Comparison of ENCODE assay signal across 16 cellular contexts in genomic region chr2:184835081-184835728, GRCh38.
A peak's percentile ranks its signal among the peaks of the same experiment; 100 is the strongest.
DNase-seq lines count a peak whose midpoint lies in the region; ATAC-seq and TF ChIP-seq lines count a peak whose summit lies in the region.
"Had no signal": no experiment of that assay in that cellular context is flagged by ENCODE, and none has a peak within 500 bp of the region (broad histone marks: within the 10 kb centered on the region; RNA-seq: fewer than 3 reads in every experiment).

No MANE protein-coding gene starts in this region.

- no peak for TF ChIP-seq CTCF in nephron progenitor cell (IDR thresholded peaks at IDR 0.05)

- no peaks in the 10 kb centered on the region for H3K36me3 Mint-ChIP-seq in nephron progenitor cell (ENCODE audit: low read depth)

- ATAC-seq in GM18520 (IDR thresholded peaks at IDR 0.05; ENCODE audit: unreplicated experiment), result no peak
- ATAC-seq: foreskin keratinocyte, K562, left ventricle myocardium superior had no signal

- no peaks in the 10 kb centered on the region for H3K27me3 Mint-ChIP-seq in nephron progenitor cell (ENCODE audit: low read depth, poor library complexity)

- H3K4me1 Mint-ChIP-seq in nephron progenitor cell, result no peaks in the 10 kb centered on the region

- no peak overlapping the region for H3K4me3 Mint-ChIP-seq in nephron progenitor cell

- peak overlapping the region; percentile 1 for H3K27ac Mint-ChIP-seq in nephron progenitor cell

- peak; percentile 27 for DNase-seq in DMS 273 (lab: John Stamatoyannopoulos, UW; ENCODE audit: unreplicated experiment)
- DNase-seq in DMS 273 treated with DMSO at 0.1 percent for 48 hours (lab: John Stamatoyannopoulos, UW), result no peak
- peak; percentile 8 for DNase-seq in H4 (ENCODE audit: low spot score)
- DNase-seq in amniotic epithelial cell (ENCODE audit: low read depth), result peak; percentile 24
- no peak for DNase-seq in nephron progenitor cell
- no peak for DNase-seq in iPS-NIHi11 (ENCODE audit: low spot score)
- DNase-seq in NCI-H1048 (lab: John Stamatoyannopoulos, UW), result no peak
- DNase-seq: activated CD4-positive, alpha-beta T cell treated with anti-CD3 and anti-CD28 coated beads, Interleukin-2, amount 50 U/mL, for 48 hours; cerebellar nuclear complex; foreskin keratinocyte; left ventricle myocardium superior; NCI-H1436 treated with DMSO at 0.1 percent for 48 hours; PC-9; stimulated activated naive CD4-positive, alpha-beta T cell had no signal

- H3K9me3 Mint-ChIP-seq in nephron progenitor cell, result no peaks in the 10 kb centered on the region

Comparison
In these comparisons a context has a peak if more than half of its experiments do, and no peak if none do; other contexts are left out.
1. DNase-seq: peak in DMS 273 (single experiment), H4 (single experiment) and amniotic epithelial cell (single experiment); none in DMS 273 treated with DMSO at 0.1 percent for 48 hours (single experiment), nephron progenitor cell (single experiment), iPS-NIHi11 (single experiment) and NCI-H1048 (single experiment).